Comparison of ENCODE assay signal across 1 cellular context in genomic region chr2:118084483-118085089, GRCh38.
TF ChIP-seq lines count a peak whose summit lies in the region.

No MANE protein-coding gene starts in this region.

TF ChIP-seq in HepG2, 621 proteins besides CTCF, POLR2A, EP300 and RAD21 (continued from another document and continues in another):
- TF ChIP-seq HINFP (CRISPR knock-in tag; IDR thresholded peaks at IDR 0.05; ENCODE audit: low read depth) (no peak), ZNF570 (CRISPR knock-in tag; IDR thresholded peaks at IDR 0.05; ENCODE audit: borderline replicate concordance) (no peak), AHR (CRISPR knock-in tag; IDR thresholded peaks at IDR 0.05) (no peak), RNF2 (conservative IDR thresholded peaks at IDR 0.05; ENCODE audit: low read depth) (no peak), ZFP91 (CRISPR knock-in tag; IDR thresholded peaks at IDR 0.05; ENCODE audit: borderline replicate concordance) (no peak), MAX (IDR thresholded peaks at IDR 0.05) (peak; percentile 56), NCOA2 (CRISPR knock-in tag; IDR thresholded peaks at IDR 0.05) (no peak), ZNF878 (CRISPR knock-in tag; IDR thresholded peaks at IDR 0.05) (no peak), PITX1 (CRISPR knock-in tag; IDR thresholded peaks at IDR 0.05) (peak; percentile 43; the same call in 1 of the 2 replicates), ZNF44 (CRISPR knock-in tag; IDR thresholded peaks at IDR 0.05) (no peak), ZNF576 (CRISPR knock-in tag; IDR thresholded peaks at IDR 0.05) (no peak), FOXM1 (CRISPR knock-in tag; IDR thresholded peaks at IDR 0.05) (no peak), PATZ1 (CRISPR knock-in tag; IDR thresholded peaks at IDR 0.05) (no peak), KAT7 (CRISPR knock-in tag; IDR thresholded peaks at IDR 0.05; ENCODE audit: borderline replicate concordance) (no peak), ZNF3 (CRISPR knock-in tag; IDR thresholded peaks at IDR 0.05) (0 out of 2 replicates have a peak, but pooled peaks have one; percentile 26), RBM39 (IDR thresholded peaks at IDR 0.05; ENCODE audit: low read depth, low read length, poor library complexity, severe bottlenecking) (no peak)
- TF ChIP-seq, protein P1, sequence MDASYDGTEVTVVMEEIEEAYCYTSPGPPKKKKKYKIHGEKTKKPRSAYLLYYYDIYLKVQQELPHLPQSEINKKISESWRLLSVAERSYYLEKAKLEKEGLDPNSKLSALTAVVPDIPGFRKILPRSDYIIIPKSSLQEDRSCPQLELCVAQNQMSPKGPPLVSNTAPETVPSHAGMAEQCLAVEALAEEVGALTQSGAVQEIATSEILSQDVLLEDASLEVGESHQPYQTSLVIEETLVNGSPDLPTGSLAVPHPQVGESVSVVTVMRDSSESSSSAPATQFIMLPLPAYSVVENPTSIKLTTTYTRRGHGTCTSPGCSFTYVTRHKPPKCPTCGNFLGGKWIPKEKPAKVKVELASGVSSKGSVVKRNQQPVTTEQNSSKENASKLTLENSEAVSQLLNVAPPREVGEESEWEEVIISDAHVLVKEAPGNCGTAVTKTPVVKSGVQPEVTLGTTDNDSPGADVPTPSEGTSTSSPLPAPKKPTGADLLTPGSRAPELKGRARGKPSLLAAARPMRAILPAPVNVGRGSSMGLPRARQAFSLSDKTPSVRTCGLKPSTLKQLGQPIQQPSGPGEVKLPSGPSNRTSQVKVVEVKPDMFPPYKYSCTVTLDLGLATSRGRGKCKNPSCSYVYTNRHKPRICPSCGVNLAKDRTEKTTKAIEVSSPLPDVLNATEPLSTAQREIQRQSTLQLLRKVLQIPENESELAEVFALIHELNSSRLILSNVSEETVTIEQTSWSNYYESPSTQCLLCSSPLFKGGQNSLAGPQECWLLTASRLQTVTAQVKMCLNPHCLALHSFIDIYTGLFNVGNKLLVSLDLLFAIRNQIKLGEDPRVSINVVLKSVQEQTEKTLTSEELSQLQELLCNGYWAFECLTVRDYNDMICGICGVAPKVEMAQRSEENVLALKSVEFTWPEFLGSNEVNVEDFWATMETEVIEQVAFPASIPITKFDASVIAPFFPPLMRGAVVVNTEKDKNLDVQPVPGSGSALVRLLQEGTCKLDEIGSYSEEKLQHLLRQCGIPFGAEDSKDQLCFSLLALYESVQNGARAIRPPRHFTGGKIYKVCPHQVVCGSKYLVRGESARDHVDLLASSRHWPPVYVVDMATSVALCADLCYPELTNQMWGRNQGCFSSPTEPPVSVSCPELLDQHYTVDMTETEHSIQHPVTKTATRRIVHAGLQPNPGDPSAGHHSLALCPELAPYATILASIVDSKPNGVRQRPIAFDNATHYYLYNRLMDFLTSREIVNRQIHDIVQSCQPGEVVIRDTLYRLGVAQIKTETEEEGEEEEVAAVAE (CRISPR knock-in tag; IDR thresholded peaks at IDR 0.05; ENCODE audit: borderline replicate concordance): no peak
- TF ChIP-seq, protein P2, sequence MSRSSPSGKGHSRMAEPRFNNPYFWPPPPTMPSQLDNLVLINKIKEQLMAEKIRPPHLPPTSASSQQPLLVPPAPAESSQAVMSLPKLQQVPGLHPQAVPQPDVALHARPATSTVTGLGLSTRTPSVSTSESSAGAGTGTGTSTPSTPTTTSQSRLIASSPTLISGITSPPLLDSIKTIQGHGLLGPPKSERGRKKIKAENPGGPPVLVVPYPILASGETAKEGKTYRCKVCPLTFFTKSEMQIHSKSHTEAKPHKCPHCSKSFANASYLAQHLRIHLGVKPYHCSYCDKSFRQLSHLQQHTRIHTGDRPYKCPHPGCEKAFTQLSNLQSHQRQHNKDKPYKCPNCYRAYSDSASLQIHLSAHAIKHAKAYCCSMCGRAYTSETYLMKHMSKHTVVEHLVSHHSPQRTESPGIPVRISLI (CRISPR knock-in tag; IDR thresholded peaks at IDR 0.05; ENCODE audit: borderline replicate concordance): no peak
- TF ChIP-seq, protein P3, sequence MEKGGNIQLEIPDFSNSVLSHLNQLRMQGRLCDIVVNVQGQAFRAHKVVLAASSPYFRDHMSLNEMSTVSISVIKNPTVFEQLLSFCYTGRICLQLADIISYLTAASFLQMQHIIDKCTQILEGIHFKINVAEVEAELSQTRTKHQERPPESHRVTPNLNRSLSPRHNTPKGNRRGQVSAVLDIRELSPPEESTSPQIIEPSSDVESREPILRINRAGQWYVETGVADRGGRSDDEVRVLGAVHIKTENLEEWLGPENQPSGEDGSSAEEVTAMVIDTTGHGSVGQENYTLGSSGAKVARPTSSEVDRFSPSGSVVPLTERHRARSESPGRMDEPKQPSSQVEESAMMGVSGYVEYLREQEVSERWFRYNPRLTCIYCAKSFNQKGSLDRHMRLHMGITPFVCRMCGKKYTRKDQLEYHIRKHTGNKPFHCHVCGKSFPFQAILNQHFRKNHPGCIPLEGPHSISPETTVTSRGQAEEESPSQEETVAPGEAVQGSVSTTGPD (CRISPR knock-in tag; IDR thresholded peaks at IDR 0.05): no peak
- TF ChIP-seq, protein P4, sequence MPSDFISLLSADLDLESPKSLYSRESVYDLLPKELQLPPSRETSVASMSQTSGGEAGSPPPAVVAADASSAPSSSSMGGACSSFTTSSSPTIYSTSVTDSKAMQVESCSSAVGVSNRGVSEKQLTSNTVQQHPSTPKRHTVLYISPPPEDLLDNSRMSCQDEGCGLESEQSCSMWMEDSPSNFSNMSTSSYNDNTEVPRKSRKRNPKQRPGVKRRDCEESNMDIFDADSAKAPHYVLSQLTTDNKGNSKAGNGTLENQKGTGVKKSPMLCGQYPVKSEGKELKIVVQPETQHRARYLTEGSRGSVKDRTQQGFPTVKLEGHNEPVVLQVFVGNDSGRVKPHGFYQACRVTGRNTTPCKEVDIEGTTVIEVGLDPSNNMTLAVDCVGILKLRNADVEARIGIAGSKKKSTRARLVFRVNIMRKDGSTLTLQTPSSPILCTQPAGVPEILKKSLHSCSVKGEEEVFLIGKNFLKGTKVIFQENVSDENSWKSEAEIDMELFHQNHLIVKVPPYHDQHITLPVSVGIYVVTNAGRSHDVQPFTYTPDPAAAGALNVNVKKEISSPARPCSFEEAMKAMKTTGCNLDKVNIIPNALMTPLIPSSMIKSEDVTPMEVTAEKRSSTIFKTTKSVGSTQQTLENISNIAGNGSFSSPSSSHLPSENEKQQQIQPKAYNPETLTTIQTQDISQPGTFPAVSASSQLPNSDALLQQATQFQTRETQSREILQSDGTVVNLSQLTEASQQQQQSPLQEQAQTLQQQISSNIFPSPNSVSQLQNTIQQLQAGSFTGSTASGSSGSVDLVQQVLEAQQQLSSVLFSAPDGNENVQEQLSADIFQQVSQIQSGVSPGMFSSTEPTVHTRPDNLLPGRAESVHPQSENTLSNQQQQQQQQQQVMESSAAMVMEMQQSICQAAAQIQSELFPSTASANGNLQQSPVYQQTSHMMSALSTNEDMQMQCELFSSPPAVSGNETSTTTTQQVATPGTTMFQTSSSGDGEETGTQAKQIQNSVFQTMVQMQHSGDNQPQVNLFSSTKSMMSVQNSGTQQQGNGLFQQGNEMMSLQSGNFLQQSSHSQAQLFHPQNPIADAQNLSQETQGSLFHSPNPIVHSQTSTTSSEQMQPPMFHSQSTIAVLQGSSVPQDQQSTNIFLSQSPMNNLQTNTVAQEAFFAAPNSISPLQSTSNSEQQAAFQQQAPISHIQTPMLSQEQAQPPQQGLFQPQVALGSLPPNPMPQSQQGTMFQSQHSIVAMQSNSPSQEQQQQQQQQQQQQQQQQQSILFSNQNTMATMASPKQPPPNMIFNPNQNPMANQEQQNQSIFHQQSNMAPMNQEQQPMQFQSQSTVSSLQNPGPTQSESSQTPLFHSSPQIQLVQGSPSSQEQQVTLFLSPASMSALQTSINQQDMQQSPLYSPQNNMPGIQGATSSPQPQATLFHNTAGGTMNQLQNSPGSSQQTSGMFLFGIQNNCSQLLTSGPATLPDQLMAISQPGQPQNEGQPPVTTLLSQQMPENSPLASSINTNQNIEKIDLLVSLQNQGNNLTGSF (CRISPR knock-in tag; IDR thresholded peaks at IDR 0.05): no peak
- TF ChIP-seq, protein P5, sequence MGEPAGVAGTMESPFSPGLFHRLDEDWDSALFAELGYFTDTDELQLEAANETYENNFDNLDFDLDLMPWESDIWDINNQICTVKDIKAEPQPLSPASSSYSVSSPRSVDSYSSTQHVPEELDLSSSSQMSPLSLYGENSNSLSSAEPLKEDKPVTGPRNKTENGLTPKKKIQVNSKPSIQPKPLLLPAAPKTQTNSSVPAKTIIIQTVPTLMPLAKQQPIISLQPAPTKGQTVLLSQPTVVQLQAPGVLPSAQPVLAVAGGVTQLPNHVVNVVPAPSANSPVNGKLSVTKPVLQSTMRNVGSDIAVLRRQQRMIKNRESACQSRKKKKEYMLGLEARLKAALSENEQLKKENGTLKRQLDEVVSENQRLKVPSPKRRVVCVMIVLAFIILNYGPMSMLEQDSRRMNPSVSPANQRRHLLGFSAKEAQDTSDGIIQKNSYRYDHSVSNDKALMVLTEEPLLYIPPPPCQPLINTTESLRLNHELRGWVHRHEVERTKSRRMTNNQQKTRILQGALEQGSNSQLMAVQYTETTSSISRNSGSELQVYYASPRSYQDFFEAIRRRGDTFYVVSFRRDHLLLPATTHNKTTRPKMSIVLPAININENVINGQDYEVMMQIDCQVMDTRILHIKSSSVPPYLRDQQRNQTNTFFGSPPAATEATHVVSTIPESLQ (CRISPR knock-in tag; conservative IDR thresholded peaks at IDR 0.05): no peak
- TF ChIP-seq, protein P6, sequence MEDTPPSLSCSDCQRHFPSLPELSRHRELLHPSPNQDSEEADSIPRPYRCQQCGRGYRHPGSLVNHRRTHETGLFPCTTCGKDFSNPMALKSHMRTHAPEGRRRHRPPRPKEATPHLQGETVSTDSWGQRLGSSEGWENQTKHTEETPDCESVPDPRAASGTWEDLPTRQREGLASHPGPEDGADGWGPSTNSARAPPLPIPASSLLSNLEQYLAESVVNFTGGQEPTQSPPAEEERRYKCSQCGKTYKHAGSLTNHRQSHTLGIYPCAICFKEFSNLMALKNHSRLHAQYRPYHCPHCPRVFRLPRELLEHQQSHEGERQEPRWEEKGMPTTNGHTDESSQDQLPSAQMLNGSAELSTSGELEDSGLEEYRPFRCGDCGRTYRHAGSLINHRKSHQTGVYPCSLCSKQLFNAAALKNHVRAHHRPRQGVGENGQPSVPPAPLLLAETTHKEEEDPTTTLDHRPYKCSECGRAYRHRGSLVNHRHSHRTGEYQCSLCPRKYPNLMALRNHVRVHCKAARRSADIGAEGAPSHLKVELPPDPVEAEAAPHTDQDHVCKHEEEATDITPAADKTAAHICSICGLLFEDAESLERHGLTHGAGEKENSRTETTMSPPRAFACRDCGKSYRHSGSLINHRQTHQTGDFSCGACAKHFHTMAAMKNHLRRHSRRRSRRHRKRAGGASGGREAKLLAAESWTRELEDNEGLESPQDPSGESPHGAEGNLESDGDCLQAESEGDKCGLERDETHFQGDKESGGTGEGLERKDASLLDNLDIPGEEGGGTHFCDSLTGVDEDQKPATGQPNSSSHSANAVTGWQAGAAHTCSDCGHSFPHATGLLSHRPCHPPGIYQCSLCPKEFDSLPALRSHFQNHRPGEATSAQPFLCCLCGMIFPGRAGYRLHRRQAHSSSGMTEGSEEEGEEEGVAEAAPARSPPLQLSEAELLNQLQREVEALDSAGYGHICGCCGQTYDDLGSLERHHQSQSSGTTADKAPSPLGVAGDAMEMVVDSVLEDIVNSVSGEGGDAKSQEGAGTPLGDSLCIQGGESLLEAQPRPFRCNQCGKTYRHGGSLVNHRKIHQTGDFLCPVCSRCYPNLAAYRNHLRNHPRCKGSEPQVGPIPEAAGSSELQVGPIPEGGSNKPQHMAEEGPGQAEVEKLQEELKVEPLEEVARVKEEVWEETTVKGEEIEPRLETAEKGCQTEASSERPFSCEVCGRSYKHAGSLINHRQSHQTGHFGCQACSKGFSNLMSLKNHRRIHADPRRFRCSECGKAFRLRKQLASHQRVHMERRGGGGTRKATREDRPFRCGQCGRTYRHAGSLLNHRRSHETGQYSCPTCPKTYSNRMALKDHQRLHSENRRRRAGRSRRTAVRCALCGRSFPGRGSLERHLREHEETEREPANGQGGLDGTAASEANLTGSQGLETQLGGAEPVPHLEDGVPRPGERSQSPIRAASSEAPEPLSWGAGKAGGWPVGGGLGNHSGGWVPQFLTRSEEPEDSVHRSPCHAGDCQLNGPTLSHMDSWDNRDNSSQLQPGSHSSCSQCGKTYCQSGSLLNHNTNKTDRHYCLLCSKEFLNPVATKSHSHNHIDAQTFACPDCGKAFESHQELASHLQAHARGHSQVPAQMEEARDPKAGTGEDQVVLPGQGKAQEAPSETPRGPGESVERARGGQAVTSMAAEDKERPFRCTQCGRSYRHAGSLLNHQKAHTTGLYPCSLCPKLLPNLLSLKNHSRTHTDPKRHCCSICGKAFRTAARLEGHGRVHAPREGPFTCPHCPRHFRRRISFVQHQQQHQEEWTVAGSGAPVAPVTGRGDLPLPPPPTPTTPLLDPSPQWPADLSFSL (CRISPR knock-in tag; IDR thresholded peaks at IDR 0.05): no peak
